8 cellular contexts compared by ENCODE assay signal in genomic region chr17:35243459-35244204, GRCh38. TPM values are rescaled to one million over a fixed set of nuclear protein-coding genes. Genes with fewer than 3 reads are reported as not detected.
DNase-seq lines count a peak whose midpoint lies in the region; ATAC-seq and TF ChIP-seq lines count a peak whose summit lies in the region.

No MANE protein-coding gene starts in this region.

- no peaks in the 10 kb centered on the region for H3K9me2 ChIP-seq in OCI-LY7 (ENCODE audit: insufficient read depth, low read length)

- peak overlapping the region; percentile 94 for H3K4me3 Mint-ChIP-seq in nephron progenitor cell

- DNase-seq in DMS 273 (lab: John Stamatoyannopoulos, UW; ENCODE audit: unreplicated experiment) (peak; percentile 43), DMS 273 treated with DMSO at 0.1 percent for 48 hours (lab: John Stamatoyannopoulos, UW) (no peak), OCI-LY7 (ENCODE audit: low spot score) (peak; percentile 15), fibroblast of the aortic adventitia (ENCODE audit: low read depth) (peak; percentile 83), nephron progenitor cell (peak; percentile 37), thoracic aorta (ENCODE audit: low spot score) (peak; percentile 13), NCI-H1436 (lab: John Stamatoyannopoulos, UW) (no peak)
- DNase-seq in activated T-helper 1 cell treated with anti-CD3 and anti-CD28 coated beads, Interleukin-2, amount 50 U/mL, for 16 hours (ENCODE audit: low read depth in 1 of 2, low spot score in 1 of 2): peak; percentile 12 to 27

- peak; percentile 59 for ATAC-seq in thoracic aorta (ENCODE audit: insufficient number of reproducible peaks, low FRiP score, low read depth)

- TSS peak; percentile 74 for BruUV-seq in OCI-LY7 (replicated peaks; lab: Mats Ljungman, UMichigan)

- no peaks in the 10 kb centered on the region for H3K9me3 Mint-ChIP-seq in nephron progenitor cell

- H2AFZ ChIP-seq in OCI-LY7 (ENCODE audit: low read length): peak overlapping the region; percentile 97

- H3K27me3 ChIP-seq in thoracic aorta (replicated peaks; ENCODE audit: insufficient read depth): no peaks in the 10 kb centered on the region

- H4K20me1 ChIP-seq in OCI-LY7 (ENCODE audit: insufficient read depth, low read length): no peaks in the 10 kb centered on the region

- no peaks in the 10 kb centered on the region for H3K9me3 ChIP-seq in OCI-LY7 (ENCODE audit: low read length)
- H3K9me3 ChIP-seq in thoracic aorta: no peaks in the 10 kb centered on the region

- no peak overlapping the region for H3K27ac ChIP-seq in OCI-LY7 (ENCODE audit: low read depth, low read length, poor library complexity, severe bottlenecking)
- H3K27ac ChIP-seq in thoracic aorta: peak overlapping the region; percentile 94 to 96

- H3K4me3 ChIP-seq in OCI-LY7 (ENCODE audit: low read depth, low read length, poor library complexity, severe bottlenecking): peak overlapping the region; percentile 75
- H3K4me3 ChIP-seq in fibroblast of the aortic adventitia (ENCODE audit: low read depth, low read length): peak overlapping the region; percentile 94
- H3K4me3 ChIP-seq in thoracic aorta: peak overlapping the region; percentile 94

- no peaks in the 10 kb centered on the region for H3K79me2 ChIP-seq in OCI-LY7 (ENCODE audit: insufficient read depth, low read depth, low read length)

- H3K36me3 ChIP-seq in OCI-LY7 (ENCODE audit: insufficient read depth, low read length): no peaks in the 10 kb centered on the region
- H3K36me3 ChIP-seq in thoracic aorta: no peaks in the 10 kb centered on the region

- H3K27me3 Mint-ChIP-seq in nephron progenitor cell (ENCODE audit: low read depth, poor library complexity): peaks cover 13% of the 10 kb centered on the region

- no peak for TF ChIP-seq CTCF in OCI-LY7 (conservative IDR thresholded peaks at IDR 0.05; ENCODE audit: low read length)
- no peak for TF ChIP-seq CTCF in fibroblast of the aortic adventitia (IDR thresholded peaks at IDR 0.05; ENCODE audit: insufficient read depth, low read length)
- TF ChIP-seq CTCF in nephron progenitor cell (IDR thresholded peaks at IDR 0.05): no peak
- TF ChIP-seq CTCF in thoracic aorta (IDR thresholded peaks at IDR 0.05): no peak

- intact Hi-C loops in OCI-LY7 (cut with micrococcal nuclease; ENCODE audit: unreplicated experiment): loop anchor here (2.0 kb wide), 1 partner anchor 101 kb away; the partner anchor contains the start of gene NLE1

- no peaks in the 10 kb centered on the region for H3K36me3 Mint-ChIP-seq in nephron progenitor cell (ENCODE audit: low read depth)

- H3K4me2 ChIP-seq in OCI-LY7 (ENCODE audit: low read length): peak overlapping the region; percentile 87

- peaks cover 34% of the 10 kb centered on the region for H3K4me1 Mint-ChIP-seq in nephron progenitor cell

- H3K4me1 ChIP-seq in OCI-LY7 (ENCODE audit: insufficient read depth, low read length, poor library complexity, severe bottlenecking) (peaks cover 26% of the 10 kb centered on the region), thoracic aorta (ENCODE audit: control insufficient read depth in 1 of 2, low read depth in 2 of 2) (peaks cover 8 to 31% of the 10 kb centered on the region in 2 donors)

- CTCF ChIA-PET in OCI-LY7 (lab: Charles Lee; ENCODE audit: unreplicated experiment): no interaction called here

- peak overlapping the region; percentile 48 for H3K27ac Mint-ChIP-seq in nephron progenitor cell

- POLR2A ChIA-PET in OCI-LY7 (lab: Charles Lee): no interaction called here

RNA-seq across cellular contexts. Expression of gene SLFN5, which starts 0.8 kb away (rescaled TPM):
- total RNA-seq in OCI-LY7 (2014; rRNA removed; shearing (Covaris generic)): 0.10 and 0.38 TPM in 2 replicates
- total RNA-seq in OCI-LY7 (2022): 1.1 and 1.3 TPM in 2 replicates
- total RNA-seq in fibroblast of the aortic adventitia (ENCODE audit: low replicate concordance): 107 and 176 TPM in 2 replicates
- total RNA-seq in thoracic aorta: 10 to 100 TPM; 19.0 to 23.8 TPM

RNA-seq across cellular contexts. Expression of gene SLC35G3, which starts 49.4 kb away (rescaled TPM):
- total RNA-seq in OCI-LY7 (2014; rRNA removed; shearing (Covaris generic)): not detected in 2 replicates
- total RNA-seq in OCI-LY7 (2022): not detected in 2 replicates
- total RNA-seq in fibroblast of the aortic adventitia (ENCODE audit: low replicate concordance): 0.49 TPM in 1 of 2 replicates, not detected in the other
- not detected for total RNA-seq in thoracic aorta

Comparison
In these comparisons a context has a peak if more than half of its experiments do, and no peak if none do; other contexts are left out.
1. DNase-seq: peak in DMS 273 (single experiment), OCI-LY7 (single experiment), activated T-helper 1 cell treated with anti-CD3 and anti-CD28 coated beads, Interleukin-2, amount 50 U/mL, for 16 hours (2 of 2), fibroblast of the aortic adventitia (single experiment), nephron progenitor cell (single experiment) and thoracic aorta (single experiment); none in DMS 273 treated with DMSO at 0.1 percent for 48 hours (single experiment) and NCI-H1436 (single experiment).
2. RNA of gene SLFN5, which starts 0.8 kb away (total RNA-seq): 107 to 176 TPM in fibroblast of the aortic adventitia and 19.0 to 23.8 TPM in thoracic aorta; 0.10 to 1.3 TPM in OCI-LY7; every median in the first group is over 4 times any median in the second.
3. Peak in every context shown above with its lines, with median percentiles within 50 percentile points of each other: H3K4me3 ChIP-seq.